8 cellular contexts compared by ENCODE assay signal in genomic region chr6:13354331-13355042, GRCh38. TPM values are rescaled to one million over a fixed set of nuclear protein-coding genes. Genes with fewer than 3 reads are reported as not detected.
DNase-seq lines count a peak whose midpoint lies in the region; ATAC-seq and TF ChIP-seq lines count a peak whose summit lies in the region.

No MANE protein-coding gene starts in this region.

- no peak overlapping the region for H3K4me3 ChIP-seq in AG04449 (ENCODE audit: low read depth, low read length)
- no peak overlapping the region for H3K4me3 ChIP-seq in adipocyte (ENCODE audit: low read length)

- H3K4me1 Mint-ChIP-seq in IgD-negative memory B cell, result peaks cover 38 to 59% (median 58%) of the 10 kb centered on the region in 3 donors

- CTCF ChIA-PET in AG04449 (lab: Yijun Ruan, JAX), result interaction anchor here (0.9 to 3.1 kb wide), 10 partner anchors 15 to 712 kb away, joined by 3 to 17 read pairs (median 4); partner anchors contain the start of genes NOL7 and SIRT5

- H3K27me3 Mint-ChIP-seq in IgD-negative memory B cell, result peaks cover 2% of the 10 kb centered on the region

- no peaks in the 10 kb centered on the region for H3K27me3 ChIP-seq in adipocyte (replicated peaks; ENCODE audit: control insufficient read depth, insufficient read depth, low read length)

- H3K36me3 Mint-ChIP-seq in IgD-negative memory B cell, result no peaks in the 10 kb centered on the region

- peak overlapping the region; percentile 48 to 92 (median 74) for H3K4me3 Mint-ChIP-seq in IgD-negative memory B cell

- no peaks in the 10 kb centered on the region for H3K9me3 ChIP-seq in adipocyte (ENCODE audit: control insufficient read depth, low read length)

- intact Hi-C loops in left colon (cut with DNase I, micrococcal nuclease), result no loop called here

- H3K9me3 Mint-ChIP-seq in IgD-negative memory B cell, result no peaks in the 10 kb centered on the region

- DNase-seq in AG04449 (ENCODE audit: low read depth, low spot score) (peak; percentile 56), adipocyte (ENCODE audit: low read depth) (peak; percentile 61), left colon (no peak), SW480 (ENCODE audit: low spot score) (no peak), DMS79 (lab: John Stamatoyannopoulos, UW) (no peak)
- DNase-seq in effector CD4-positive, alpha-beta T cell, result no peak
- DNase-seq in activated CD4-positive, CD25-positive, alpha-beta regulatory T cell treated with anti-CD3 and anti-CD28 coated beads, Interleukin-2, amount 50 U/mL, for 72 hours, result no peak

- H3K27ac Mint-ChIP-seq in IgD-negative memory B cell, result peak overlapping the region; percentile 93 to 98 (median 94)

- no peak for TF ChIP-seq CTCF in AG04449 (IDR thresholded peaks at IDR 0.05; ENCODE audit: insufficient read depth, low read length, missing control alignments)

- ATAC-seq in left colon, result peak; percentile 28

- peaks cover 16% of the 10 kb centered on the region for H3K4me1 ChIP-seq in adipocyte (ENCODE audit: control insufficient read depth, insufficient read depth, low read length)

- POLR2A ChIA-PET in AG04449 (lab: Yijun Ruan, JAX), result interaction anchor here (1.0 to 2.3 kb wide), 2 partner anchors 220 to 261 kb away, joined by 6 to 7 read pairs; partner anchors contain the start of genes NOL7 and SIRT5

- H3K9ac ChIP-seq in adipocyte (ENCODE audit: low read length), result no peak overlapping the region

- H3K36me3 ChIP-seq in adipocyte (ENCODE audit: control insufficient read depth, insufficient read depth, low read length, severe bottlenecking), result no peaks in the 10 kb centered on the region

RNA-seq across cellular contexts. Expression of gene TBC1D7, which starts 26.1 kb away (rescaled TPM):
- polyA plus RNA-seq in IgD-negative memory B cell, result 15.7 TPM
- total RNA-seq in left colon, result 10 to 100 TPM; 20.9 to 22.1 TPM

Comparison
In these comparisons a context has a peak if more than half of its experiments do, and no peak if none do; other contexts are left out.
1. DNase-seq: peak in AG04449 (single experiment) and adipocyte (single experiment); none in left colon (0 of 2), SW480 (single experiment), effector CD4-positive, alpha-beta T cell (single experiment), activated CD4-positive, CD25-positive, alpha-beta regulatory T cell treated with anti-CD3 and anti-CD28 coated beads, Interleukin-2, amount 50 U/mL, for 72 hours (single experiment) and DMS79 (single experiment).